ENCODE assay signal across 16 cellular contexts in the genomic region with DNA sequence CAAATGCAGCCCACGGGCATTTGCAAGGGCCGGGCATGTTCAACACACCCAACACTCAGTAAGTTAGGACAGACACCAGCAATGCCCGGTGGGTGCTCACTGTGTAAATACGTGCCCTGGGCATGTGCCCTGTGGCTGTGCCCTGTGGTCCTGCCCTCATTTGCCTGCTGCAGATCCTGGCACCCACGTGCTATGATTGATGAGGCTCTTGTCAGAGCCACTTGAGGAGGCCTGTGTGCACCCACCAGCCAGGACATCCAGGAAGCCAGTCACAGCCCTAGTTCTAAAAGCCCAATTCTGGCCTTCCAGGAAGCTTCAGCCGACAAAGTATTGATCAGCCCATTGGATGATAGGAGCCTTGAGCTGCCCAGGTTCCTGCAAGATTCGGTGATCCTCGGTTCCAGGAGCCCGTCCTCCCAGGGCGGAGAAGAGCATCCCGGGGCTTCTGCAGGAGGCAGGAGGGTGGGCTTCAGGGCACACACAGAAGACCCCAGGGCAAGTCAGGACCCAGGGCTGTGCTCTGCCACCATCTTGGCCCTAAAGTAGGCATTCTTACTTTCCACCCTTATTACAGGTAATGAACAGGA.
DNase-seq lines count a peak whose midpoint lies in the region; ATAC-seq and TF ChIP-seq lines count a peak whose summit lies in the region.
"Had no signal": no experiment of that assay in that cellular context is flagged by ENCODE, and none has a peak within 500 bp of the region (broad histone marks: within the 10 kb centered on the region; RNA-seq: fewer than 3 reads in every experiment).

No MANE protein-coding gene starts in this region.

- intact Hi-C loops in dorsolateral prefrontal cortex (cut with DNase I), result no loop called here
- intact Hi-C loops in upper lobe of right lung (cut with DNase I), result no loop called here
- intact Hi-C loops in natural killer cell (cut with micrococcal nuclease), result no loop called here

- no peaks in the 10 kb centered on the region for H3K9me3 ChIP-seq in upper lobe of right lung

- no peak overlapping the region for H3K27ac Mint-ChIP-seq in activated naive CD4-positive, alpha-beta T cell treated with anti-CD3 and anti-CD28 coated beads, Interleukin-2, amount 50 U/mL, for 72 hours
- H3K27ac Mint-ChIP-seq in nephron (peak overlapping the region; percentile 20 to 32 (median 23)), natural killer cell (no peak overlapping the region), glutamatergic neuron (ENCODE audit: unreplicated experiment) (no peak overlapping the region)
- H3K27ac Mint-ChIP-seq: HFFc6 had no signal

- TF ChIP-seq CTCF in dorsolateral prefrontal cortex (IDR thresholded peaks at IDR 0.05 in 54 of 56, conservative IDR thresholded peaks at IDR 0.05 in 2 of 56; ENCODE audit: low read depth in 1 of 56, partially characterized antibody in 56 of 56) (no peak), nephron (IDR thresholded peaks at IDR 0.05; ENCODE audit: unreplicated experiment in 3 of 3) (no peak), upper lobe of right lung (IDR thresholded peaks at IDR 0.05) (no peak), natural killer cell (IDR thresholded peaks at IDR 0.05) (no peak), glutamatergic neuron (IDR thresholded peaks at IDR 0.05; ENCODE audit: partially characterized antibody, unreplicated experiment) (no peak)

- no peaks in the 10 kb centered on the region for H3K4me1 ChIP-seq in upper lobe of right lung
- H3K4me1 ChIP-seq: Caco-2 had no signal

- H3K4me1 Mint-ChIP-seq in nephron, result peaks cover 74% of the 10 kb centered on the region
- H3K4me1 Mint-ChIP-seq in natural killer cell, result no peaks in the 10 kb centered on the region
- peaks cover 21% of the 10 kb centered on the region for H3K4me1 Mint-ChIP-seq in glutamatergic neuron (ENCODE audit: low read depth, unreplicated experiment)

- no peaks in the 10 kb centered on the region for H3K36me3 Mint-ChIP-seq in activated naive CD4-positive, alpha-beta T cell treated with anti-CD3 and anti-CD28 coated beads, Interleukin-2, amount 50 U/mL, for 72 hours
- H3K36me3 Mint-ChIP-seq in nephron (ENCODE audit: low read depth), result no peaks in the 10 kb centered on the region
- H3K36me3 Mint-ChIP-seq in natural killer cell, result no peaks in the 10 kb centered on the region
- no peaks in the 10 kb centered on the region for H3K36me3 Mint-ChIP-seq in glutamatergic neuron (ENCODE audit: unreplicated experiment)

- no peak overlapping the region for H3K4me3 Mint-ChIP-seq in nephron
- no peak overlapping the region for H3K4me3 Mint-ChIP-seq in natural killer cell
- H3K4me3 Mint-ChIP-seq in glutamatergic neuron (ENCODE audit: unreplicated experiment), result no peak overlapping the region
- H3K4me3 Mint-ChIP-seq: HFFc6 had no signal

- H3K4me3 ChIP-seq in dorsolateral prefrontal cortex, result no peak overlapping the region
- no peak overlapping the region for H3K4me3 ChIP-seq in upper lobe of right lung

- peak; percentile 1 for DNase-seq in activated naive CD4-positive, alpha-beta T cell treated with anti-CD3 and anti-CD28 coated beads, Interleukin-2, amount 50 U/mL, for 16 hours
- DNase-seq in activated naive CD4-positive, alpha-beta T cell treated with anti-CD3 and anti-CD28 coated beads, Interleukin-2, amount 50 U/mL, for 72 hours (ENCODE audit: low spot score in 2 of 2), result no peak
- DNase-seq in dorsolateral prefrontal cortex, result peak in 6 of 10 donors; percentile 1 to 25 (median 16)
- DNase-seq in upper lobe of right lung, result peak; percentile 53
- DNase-seq in natural killer cell, result no peak
- DNase-seq in glutamatergic neuron, result no peak
- DNase-seq: AML-193, HFFc6, IMR-90, NCI-H1105, NCI-H1694, NCI-H2107, PC-3 had no signal

- ATAC-seq in activated naive CD4-positive, alpha-beta T cell treated with anti-CD3 and anti-CD28 coated beads, Interleukin-2, amount 50 U/mL, for 72 hours, result no peak
- ATAC-seq in upper lobe of right lung (no peak), natural killer cell (no peak), GM18873 (IDR thresholded peaks at IDR 0.05; ENCODE audit: low FRiP score, unreplicated experiment) (no peak)
- ATAC-seq: PC-3 had no signal

- H3K9me3 Mint-ChIP-seq in activated naive CD4-positive, alpha-beta T cell treated with anti-CD3 and anti-CD28 coated beads, Interleukin-2, amount 50 U/mL, for 72 hours, result no peaks in the 10 kb centered on the region
- H3K9me3 Mint-ChIP-seq in nephron, result peaks cover 5% of the 10 kb centered on the region
- no peaks in the 10 kb centered on the region for H3K9me3 Mint-ChIP-seq in natural killer cell
- peaks cover 16% of the 10 kb centered on the region for H3K9me3 Mint-ChIP-seq in glutamatergic neuron (ENCODE audit: unreplicated experiment)
- H3K9me3 Mint-ChIP-seq: HFFc6 had no signal

- no peaks in the 10 kb centered on the region for H3K36me3 ChIP-seq in upper lobe of right lung

- H3K27me3 ChIP-seq in dorsolateral prefrontal cortex, result no peaks in the 10 kb centered on the region
- peaks cover 16% of the 10 kb centered on the region for H3K27me3 ChIP-seq in upper lobe of right lung

- H3K27ac ChIP-seq in dorsolateral prefrontal cortex (no peak overlapping the region), upper lobe of right lung (no peak overlapping the region)

- H3K27me3 Mint-ChIP-seq in nephron (ENCODE audit: low read depth) (peaks cover 25% of the 10 kb centered on the region), natural killer cell (ENCODE audit: low read depth in 2 of 2) (peaks cover 0 to 7% of the 10 kb centered on the region in 2 donors), glutamatergic neuron (ENCODE audit: unreplicated experiment) (peaks cover 13% of the 10 kb centered on the region)

Comparison
In these comparisons a context has a peak if more than half of its experiments do, and no peak if none do; other contexts are left out.
1. DNase-seq: peak in activated naive CD4-positive, alpha-beta T cell treated with anti-CD3 and anti-CD28 coated beads, Interleukin-2, amount 50 U/mL, for 16 hours (single experiment), dorsolateral prefrontal cortex (6 of 10) and upper lobe of right lung (single experiment); none in activated naive CD4-positive, alpha-beta T cell treated with anti-CD3 and anti-CD28 coated beads, Interleukin-2, amount 50 U/mL, for 72 hours (0 of 2), natural killer cell (single experiment) and glutamatergic neuron (single experiment).
2. H3K27ac Mint-ChIP-seq: peak in nephron (3 of 3); none in activated naive CD4-positive, alpha-beta T cell treated with anti-CD3 and anti-CD28 coated beads, Interleukin-2, amount 50 U/mL, for 72 hours (0 of 2), natural killer cell (0 of 2) and glutamatergic neuron (single experiment).